Comparison of ENCODE assay signal across 10 cellular contexts in genomic region chr9:120383999-120384924, GRCh38.
DNase-seq lines count a peak whose midpoint lies in the region; ATAC-seq and TF ChIP-seq lines count a peak whose summit lies in the region.
"Had no signal": no experiment of that assay in that cellular context is flagged by ENCODE, and none has a peak within 500 bp of the region (broad histone marks: within the 10 kb centered on the region; RNA-seq: fewer than 3 reads in every experiment).

No MANE protein-coding gene starts in this region.

- H3K27ac ChIP-seq in GM23248 (no peak overlapping the region), PC-9 (no peak overlapping the region), prostate gland (no peak overlapping the region)
- H3K27ac ChIP-seq: cardiac muscle cell, SJSA1 had no signal

- 65 to 69% methylated on average over 24 of the region's 24 CpGs for WGBS in GM23248 (ENCODE audit: low coverage in 1 of 2, low lambda C conversion rate in 2 of 2, missing lambda C conversion rate in 2 of 2), 2 experiments
- 56% methylated on average over 24 of the region's 24 CpGs for WGBS in prostate gland

- TF ChIP-seq CTCF in PC-9 (conservative IDR thresholded peaks at IDR 0.05), result no peak
- no peak for TF ChIP-seq CTCF in prostate gland (IDR thresholded peaks at IDR 0.05)

- no peak overlapping the region for H3K4me3 ChIP-seq in GM23248
- no peak overlapping the region for H3K4me3 ChIP-seq in PC-9
- no peak overlapping the region for H3K4me3 ChIP-seq in prostate gland
- H3K4me3 ChIP-seq: cardiac muscle cell, SJSA1 had no signal

- H3K4me2 ChIP-seq in GM23248 (ENCODE audit: unreplicated experiment), result no peak overlapping the region
- no peak overlapping the region for H3K4me2 ChIP-seq in PC-9

- H3K36me3 ChIP-seq in GM23248 (ENCODE audit: low read depth) (0 out of 2 replicates have a peak, but pooled peaks cover 6% of the 10 kb centered on the region), PC-9 (ENCODE audit: low read depth) (no peaks in the 10 kb centered on the region), prostate gland (no peaks in the 10 kb centered on the region)

- POLR2A ChIA-PET in PC-9 (lab: Charles Lee; ENCODE audit: unreplicated experiment), result no interaction called here

- intact Hi-C loops in PC-9 (cut with micrococcal nuclease; ENCODE audit: unreplicated experiment), result no loop called here
- intact Hi-C loops in prostate gland (cut with DNase I), result no loop called here

- H3K9me2 ChIP-seq in GM23248 (ENCODE audit: insufficient read depth), result no peaks in the 10 kb centered on the region
- no peaks in the 10 kb centered on the region for H3K9me2 ChIP-seq in PC-9 (ENCODE audit: insufficient read depth)

- DNase-seq in GM23248, result peak; percentile 68
- no peak for DNase-seq in PC-9
- DNase-seq in fibroblast of the conjunctiva (ENCODE audit: low read depth), result peak; percentile 63
- peak; percentile 53 for DNase-seq in renal cortical epithelial cell (ENCODE audit: low read depth)
- DNase-seq in stimulated activated CD4-positive, alpha-beta T cell treated with anti-CD3 and anti-CD28 coated beads, Interleukin-12 subunit alpha, Interleukin-12 subunit beta, amount 100 ng/mL, for 4 hours, result no peak
- DNase-seq in NOMO-1 treated with dmso at 0.1 percent for 144 hours (lab: John Stamatoyannopoulos, UW; ENCODE audit: unreplicated experiment), result no peak
- no peak for DNase-seq in prostate gland (ENCODE audit: low spot score)

- H4K20me1 ChIP-seq in GM23248 (ENCODE audit: insufficient read depth) (no peaks in the 10 kb centered on the region), PC-9 (ENCODE audit: insufficient read depth) (no peaks in the 10 kb centered on the region)

- no peak overlapping the region for H2AFZ ChIP-seq in GM23248
- H2AFZ ChIP-seq in PC-9, result no peak overlapping the region

- CTCF ChIA-PET in PC-9 (lab: Charles Lee), result interaction anchor here (0.6 kb wide), 1 partner anchor 32 kb away, joined by 8 read pairs; no protein-coding TSS in a partner anchor

- H3K4me1 ChIP-seq in GM23248 (ENCODE audit: insufficient read depth), result peaks cover 8% of the 10 kb centered on the region; the same call in 1 of the 2 replicates
- H3K4me1 ChIP-seq in PC-9 (replicated peaks; ENCODE audit: insufficient read depth), result no peaks in the 10 kb centered on the region
- H3K4me1 ChIP-seq in prostate gland (replicated peaks), result peaks cover 9% of the 10 kb centered on the region

- TSS peak; percentile 12 for BruUV-seq in PC-9 (replicated peaks; lab: Mats Ljungman, UMichigan)

- H3K79me2 ChIP-seq in GM23248 (ENCODE audit: insufficient read depth) (no peaks in the 10 kb centered on the region), PC-9 (ENCODE audit: low read depth) (no peaks in the 10 kb centered on the region)

- in situ Hi-C loops in GM23248 (cut with MboI), result no loop called here

- H3F3A ChIP-seq in GM23248 (ENCODE audit: insufficient read depth) (no peaks in the 10 kb centered on the region), PC-9 (ENCODE audit: insufficient read depth, low read depth) (no peaks in the 10 kb centered on the region)

- H3K27me3 ChIP-seq in GM23248 (replicated peaks; ENCODE audit: insufficient read depth), result no peaks in the 10 kb centered on the region
- H3K27me3 ChIP-seq in PC-9 (ENCODE audit: insufficient read depth, low read depth), result no peaks in the 10 kb centered on the region
- no peaks in the 10 kb centered on the region for H3K27me3 ChIP-seq in prostate gland (replicated peaks; ENCODE audit: insufficient read depth)
- H3K27me3 ChIP-seq: cardiac muscle cell, SJSA1 had no signal

- TF ChIP-seq POLR2A in prostate gland (IDR thresholded peaks at IDR 0.05), result no peak

- ATAC-seq in GM21576 (IDR thresholded peaks at IDR 0.05; ENCODE audit: unreplicated experiment), result no peak

- no peak overlapping the region for H3K9ac ChIP-seq in GM23248

- H3K9me3 ChIP-seq in GM23248 (ENCODE audit: low read depth) (no peaks in the 10 kb centered on the region), PC-9 (ENCODE audit: insufficient read depth, low read depth) (no peaks in the 10 kb centered on the region), prostate gland (no peaks in the 10 kb centered on the region)
- H3K9me3 ChIP-seq: SJSA1 had no signal

Comparison
In these comparisons a context has a peak if more than half of its experiments do, and no peak if none do; other contexts are left out.
1. DNase-seq: peak in GM23248 (single experiment), fibroblast of the conjunctiva (single experiment) and renal cortical epithelial cell (single experiment); none in PC-9 (0 of 2), stimulated activated CD4-positive, alpha-beta T cell treated with anti-CD3 and anti-CD28 coated beads, Interleukin-12 subunit alpha, Interleukin-12 subunit beta, amount 100 ng/mL, for 4 hours (single experiment), NOMO-1 treated with dmso at 0.1 percent for 144 hours (single experiment) and prostate gland (single experiment).